ENCODE assay signal across 8 cellular contexts in genomic region chr19:39502640-39503417, GRCh38. TPM values are rescaled to one million over a fixed set of nuclear protein-coding genes. Genes with fewer than 3 reads are reported as not detected.
DNase-seq lines count a peak whose midpoint lies in the region; ATAC-seq, FAIRE-seq and TF ChIP-seq lines count a peak whose summit lies in the region.

No MANE protein-coding gene starts in this region.

- no peak for TF ChIP-seq POLR2A in GM12892 (IDR thresholded peaks at IDR 0.05; ENCODE audit: low read depth, low read length)

- H3K4me3 Mint-ChIP-seq in activated T-cell treated with anti-CD3 and anti-CD28 coated beads, Interleukin-2, amount 50 U/mL, for 24 hours = no peak overlapping the region

- H3K9me3 Mint-ChIP-seq in activated T-cell treated with anti-CD3 and anti-CD28 coated beads, Interleukin-2, amount 50 U/mL, for 24 hours = no peaks in the 10 kb centered on the region

- DNase-seq in GM12892 (ENCODE audit: insufficient read length) (peak; percentile 88), OCI-M1 (lab: John Stamatoyannopoulos, UW) (peak; percentile 90), fibroblast of lung (ENCODE audit: low read depth in 2 of 2) (peak; percentile 66 to 69), posterior vena cava (ENCODE audit: low spot score) (peak; percentile 88), aorta (peak; percentile 73 to 80), mesenteric fat pad (ENCODE audit: low spot score) (no peak)
- DNase-seq in activated T-cell treated with anti-CD3 and anti-CD28 coated beads, Interleukin-2, amount 50 U/mL, for 24 hours = peak; percentile 88

- peaks cover 81% of the 10 kb centered on the region for H3K27me3 Mint-ChIP-seq in activated T-cell treated with anti-CD3 and anti-CD28 coated beads, Interleukin-2, amount 50 U/mL, for 24 hours

- H3K27ac ChIP-seq in fibroblast of lung (ENCODE audit: insufficient read depth, low read length) (no peak overlapping the region), aorta (ENCODE audit: low read depth in 1 of 2, low read length in 2 of 2) (no peak overlapping the region)

- no peak overlapping the region for H3K27ac Mint-ChIP-seq in activated T-cell treated with anti-CD3 and anti-CD28 coated beads, Interleukin-2, amount 50 U/mL, for 24 hours

- 11 to 14% methylated on average over 49 to 69 of the region's 69 CpGs for WGBS in aorta, 2 donors

- peaks cover 35% of the 10 kb centered on the region for H3K27me3 ChIP-seq in fibroblast of lung (ENCODE audit: control insufficient read depth, insufficient read depth, low read length)
- peaks cover 0 to 4% of the 10 kb centered on the region in 2 donors for H3K27me3 ChIP-seq in aorta (ENCODE audit: control insufficient read depth in 1 of 2, insufficient read depth in 2 of 2, low read length in 1 of 2)

- H2AFZ ChIP-seq in fibroblast of lung (ENCODE audit: low read length) = no peak overlapping the region

- no peak overlapping the region for H3K4me2 ChIP-seq in fibroblast of lung (ENCODE audit: extremely low read depth, insufficient read depth, low read length)

- TF ChIP-seq CTCF in fibroblast of lung (conservative IDR thresholded peaks at IDR 0.05 in 1 of 2, IDR thresholded peaks at IDR 0.05 in 1 of 2; ENCODE audit: low read depth in 1 of 2, low read length in 2 of 2) = peak; percentile 42 to 53

- peak; percentile 87 for ATAC-seq in aorta (ENCODE audit: low FRiP score)
- ATAC-seq in GM21529 (IDR thresholded peaks at IDR 0.05; ENCODE audit: unreplicated experiment) = no peak

- H3K4me3 ChIP-seq in fibroblast of lung (replicated peaks in 1 of 4; ENCODE audit: control extremely low read depth in 1 of 4, insufficient read depth in 1 of 4, low read depth in 3 of 4, low read length in 4 of 4) = no peak overlapping the region
- H3K4me3 ChIP-seq in aorta (ENCODE audit: low read length in 2 of 2) = no peak overlapping the region

- H3K4me1 Mint-ChIP-seq in activated T-cell treated with anti-CD3 and anti-CD28 coated beads, Interleukin-2, amount 50 U/mL, for 24 hours (ENCODE audit: low read depth) = peaks cover 34% of the 10 kb centered on the region

- H3K36me3 ChIP-seq in fibroblast of lung (ENCODE audit: control insufficient read depth, insufficient read depth, low read length) = no peaks in the 10 kb centered on the region
- H3K36me3 ChIP-seq in aorta (ENCODE audit: control insufficient read depth in 1 of 2, insufficient read depth in 2 of 2, low read length in 1 of 2) = no peaks in the 10 kb centered on the region

- H3K79me2 ChIP-seq in fibroblast of lung (ENCODE audit: control insufficient read depth, insufficient read depth, low read length) = no peaks in the 10 kb centered on the region

- FAIRE-seq in GM12892 (lab: Jason Lieb, UNC) = peak; percentile 93

- intact Hi-C loops in posterior vena cava (cut with DNase I) = no loop called here
- intact Hi-C loops in aorta (cut with DNase I) = no loop called here

- no peaks in the 10 kb centered on the region for H3K9me3 ChIP-seq in fibroblast of lung (ENCODE audit: control insufficient read depth, insufficient read depth, low read depth, low read length)
- H3K9me3 ChIP-seq in aorta (ENCODE audit: control insufficient read depth, low read length) = no peaks in the 10 kb centered on the region

- H3K4me1 ChIP-seq in fibroblast of lung (ENCODE audit: control insufficient read depth, extremely low read depth, insufficient read depth, low read length) = no peaks in the 10 kb centered on the region
- no peaks in the 10 kb centered on the region for H3K4me1 ChIP-seq in aorta (ENCODE audit: control insufficient read depth in 1 of 2, insufficient read depth in 2 of 2, low read length in 2 of 2)

- no peaks in the 10 kb centered on the region for H4K20me1 ChIP-seq in fibroblast of lung (ENCODE audit: control insufficient read depth, extremely low read depth, insufficient read depth, low read length)

- no peak overlapping the region for H3K9ac ChIP-seq in fibroblast of lung (ENCODE audit: insufficient read depth, low read length)

- no peaks in the 10 kb centered on the region for H3K36me3 Mint-ChIP-seq in activated T-cell treated with anti-CD3 and anti-CD28 coated beads, Interleukin-2, amount 50 U/mL, for 24 hours (ENCODE audit: low read depth)

RNA-seq across cellular contexts. Expression of gene DLL3, which starts 4.1 kb away (rescaled TPM):
- polyA plus RNA-seq in GM12892 (2012; ENCODE audit: missing spikeins) = 0.38 TPM
- total RNA-seq in fibroblast of lung (under 0.01 TPM in 2 replicates), posterior vena cava (not detected), aorta (not detected), mesenteric fat pad (not detected)
- polyA plus RNA-seq in fibroblast of lung (0.08 and 0.11 TPM in 2 replicates), aorta (not detected)
- 0.28 and 0.36 TPM in 2 replicates for polyA plus RNA-seq in fibroblast of lung (2012)
- polyA minus RNA-seq in fibroblast of lung (ENCODE audit: low replicate concordance) = not detected in 2 replicates

RNA-seq across cellular contexts. Expression of gene SELENOV, which starts 12.1 kb away (rescaled TPM):
- not detected for polyA plus RNA-seq in GM12892 (2012; ENCODE audit: missing spikeins)
- total RNA-seq in fibroblast of lung (not detected in 2 replicates), posterior vena cava (not detected), aorta (not detected), mesenteric fat pad (not detected)
- polyA plus RNA-seq in fibroblast of lung (not detected in 2 replicates), aorta (not detected)
- not detected in 2 replicates for polyA plus RNA-seq in fibroblast of lung (2012)
- not detected in 2 replicates for polyA minus RNA-seq in fibroblast of lung (ENCODE audit: low replicate concordance)

RNA-seq across cellular contexts. Expression of gene TIMM50, which starts 22.2 kb away (rescaled TPM):
- 72.3 TPM for polyA plus RNA-seq in GM12892 (2012; ENCODE audit: missing spikeins)
- total RNA-seq in fibroblast of lung = 37.2 and 45.7 TPM in 2 replicates
- polyA plus RNA-seq in fibroblast of lung = 43.5 and 71.0 TPM in 2 replicates
- 63.2 and 96.3 TPM in 2 replicates for polyA plus RNA-seq in fibroblast of lung (2012)
- 167 and 175 TPM in 2 replicates for polyA minus RNA-seq in fibroblast of lung (ENCODE audit: low replicate concordance)
- total RNA-seq in posterior vena cava = 10 to 100 TPM; 44.5 to 45.5 TPM
- 10 to 100 TPM; 31.1 to 39.5 TPM for total RNA-seq in aorta
- polyA plus RNA-seq in aorta = 10 to 100 TPM; 20.0 to 61.8 TPM
- total RNA-seq in mesenteric fat pad = 58.4 TPM

RNA-seq across cellular contexts. Expression of gene EID2B, which starts 29.8 kb away (rescaled TPM):
- 6.8 TPM for polyA plus RNA-seq in GM12892 (2012; ENCODE audit: missing spikeins)
- 3.1 and 4.1 TPM in 2 replicates for total RNA-seq in fibroblast of lung
- 3.4 and 4.0 TPM in 2 replicates for polyA plus RNA-seq in fibroblast of lung
- polyA plus RNA-seq in fibroblast of lung (2012) = 2.3 and 2.9 TPM in 2 replicates
- polyA minus RNA-seq in fibroblast of lung (ENCODE audit: low replicate concordance) = 0.47 and 1.8 TPM in 2 replicates
- 1 to 10 TPM; 2.4 to 2.9 TPM for total RNA-seq in posterior vena cava
- total RNA-seq in aorta = 1 to 10 TPM; 3.2 to 3.3 TPM
- polyA plus RNA-seq in aorta = 1 to 10 TPM in 1 of 2 donors, under 1 TPM in 1; 0.75 to 6.0 TPM
- total RNA-seq in mesenteric fat pad = 2.1 TPM

RNA-seq across cellular contexts. Expression of gene EID2, which starts 37.1 kb away (rescaled TPM):
- 6.4 TPM for polyA plus RNA-seq in GM12892 (2012; ENCODE audit: missing spikeins)
- total RNA-seq in fibroblast of lung (9.1 and 10.5 TPM in 2 replicates), posterior vena cava (10 to 100 TPM; 12.9 to 13.0 TPM), aorta (10 to 100 TPM in 1 of 2 donors, 1 to 10 TPM in 1; 9.7 to 13.0 TPM), mesenteric fat pad (12.7 TPM)
- polyA plus RNA-seq in fibroblast of lung (10.0 and 11.0 TPM in 2 replicates), aorta (10 to 100 TPM in 1 of 2 donors, 1 to 10 TPM in 1; 8.0 to 12.6 TPM)
- 16.4 and 17.9 TPM in 2 replicates for polyA plus RNA-seq in fibroblast of lung (2012)
- 2.1 and 3.3 TPM in 2 replicates for polyA minus RNA-seq in fibroblast of lung (ENCODE audit: low replicate concordance)
